In the genomic region with DNA sequence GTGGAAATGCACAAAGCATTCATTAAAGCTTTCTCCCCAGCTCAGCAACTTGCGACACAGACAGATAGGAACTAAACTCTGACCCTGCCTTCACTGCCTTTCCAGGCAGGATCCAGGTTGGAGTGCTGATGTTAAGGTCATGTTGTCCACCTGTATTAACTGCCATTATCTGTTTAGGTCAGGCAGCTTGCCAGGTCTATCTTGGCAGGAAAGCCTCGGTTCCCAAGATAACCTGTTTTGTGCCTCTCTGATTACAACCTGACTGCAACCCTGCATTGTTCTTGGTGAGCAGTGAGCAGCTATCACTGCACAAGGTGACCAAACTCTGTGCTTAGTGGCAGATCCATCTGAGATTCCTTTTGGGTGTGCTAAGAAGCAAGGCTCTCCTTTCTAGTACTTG, we compare ENCODE assay signal across 2 cellular contexts.
TF ChIP-seq lines count a peak whose summit lies in the region.

No MANE protein-coding gene starts in this region.

TF ChIP-seq in GM23338, 12 proteins besides CTCF, POLR2A, EP300 and RAD21 (continues in another document):
- TF ChIP-seq, protein P1, sequence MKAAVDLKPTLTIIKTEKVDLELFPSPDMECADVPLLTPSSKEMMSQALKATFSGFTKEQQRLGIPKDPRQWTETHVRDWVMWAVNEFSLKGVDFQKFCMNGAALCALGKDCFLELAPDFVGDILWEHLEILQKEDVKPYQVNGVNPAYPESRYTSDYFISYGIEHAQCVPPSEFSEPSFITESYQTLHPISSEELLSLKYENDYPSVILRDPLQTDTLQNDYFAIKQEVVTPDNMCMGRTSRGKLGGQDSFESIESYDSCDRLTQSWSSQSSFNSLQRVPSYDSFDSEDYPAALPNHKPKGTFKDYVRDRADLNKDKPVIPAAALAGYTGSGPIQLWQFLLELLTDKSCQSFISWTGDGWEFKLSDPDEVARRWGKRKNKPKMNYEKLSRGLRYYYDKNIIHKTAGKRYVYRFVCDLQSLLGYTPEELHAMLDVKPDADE (IDR thresholded peaks at IDR 0.05) = no peak
- TF ChIP-seq NANOG (IDR thresholded peaks at IDR 0.05; ENCODE audit: borderline replicate concordance) (no peak), EZH2 (IDR thresholded peaks at IDR 0.05; ENCODE audit: low read depth, unreplicated experiment) (no peak), CREB1 (CRISPR knock-in tag; IDR thresholded peaks at IDR 0.05; ENCODE audit: low read depth) (no peak), POLR2AphosphoS5 (IDR thresholded peaks at IDR 0.05; ENCODE audit: low read depth) (no peak), STAT1 (IDR thresholded peaks at IDR 0.05; ENCODE audit: unreplicated experiment) (no peak), ZNF331 (CRISPR knock-in tag; IDR thresholded peaks at IDR 0.05; ENCODE audit: low read depth) (no peak), JUNB (IDR thresholded peaks at IDR 0.05; ENCODE audit: unreplicated experiment) (no peak), ZNF114 (CRISPR knock-in tag; IDR thresholded peaks at IDR 0.05) (no peak)
- TF ChIP-seq, protein P2, sequence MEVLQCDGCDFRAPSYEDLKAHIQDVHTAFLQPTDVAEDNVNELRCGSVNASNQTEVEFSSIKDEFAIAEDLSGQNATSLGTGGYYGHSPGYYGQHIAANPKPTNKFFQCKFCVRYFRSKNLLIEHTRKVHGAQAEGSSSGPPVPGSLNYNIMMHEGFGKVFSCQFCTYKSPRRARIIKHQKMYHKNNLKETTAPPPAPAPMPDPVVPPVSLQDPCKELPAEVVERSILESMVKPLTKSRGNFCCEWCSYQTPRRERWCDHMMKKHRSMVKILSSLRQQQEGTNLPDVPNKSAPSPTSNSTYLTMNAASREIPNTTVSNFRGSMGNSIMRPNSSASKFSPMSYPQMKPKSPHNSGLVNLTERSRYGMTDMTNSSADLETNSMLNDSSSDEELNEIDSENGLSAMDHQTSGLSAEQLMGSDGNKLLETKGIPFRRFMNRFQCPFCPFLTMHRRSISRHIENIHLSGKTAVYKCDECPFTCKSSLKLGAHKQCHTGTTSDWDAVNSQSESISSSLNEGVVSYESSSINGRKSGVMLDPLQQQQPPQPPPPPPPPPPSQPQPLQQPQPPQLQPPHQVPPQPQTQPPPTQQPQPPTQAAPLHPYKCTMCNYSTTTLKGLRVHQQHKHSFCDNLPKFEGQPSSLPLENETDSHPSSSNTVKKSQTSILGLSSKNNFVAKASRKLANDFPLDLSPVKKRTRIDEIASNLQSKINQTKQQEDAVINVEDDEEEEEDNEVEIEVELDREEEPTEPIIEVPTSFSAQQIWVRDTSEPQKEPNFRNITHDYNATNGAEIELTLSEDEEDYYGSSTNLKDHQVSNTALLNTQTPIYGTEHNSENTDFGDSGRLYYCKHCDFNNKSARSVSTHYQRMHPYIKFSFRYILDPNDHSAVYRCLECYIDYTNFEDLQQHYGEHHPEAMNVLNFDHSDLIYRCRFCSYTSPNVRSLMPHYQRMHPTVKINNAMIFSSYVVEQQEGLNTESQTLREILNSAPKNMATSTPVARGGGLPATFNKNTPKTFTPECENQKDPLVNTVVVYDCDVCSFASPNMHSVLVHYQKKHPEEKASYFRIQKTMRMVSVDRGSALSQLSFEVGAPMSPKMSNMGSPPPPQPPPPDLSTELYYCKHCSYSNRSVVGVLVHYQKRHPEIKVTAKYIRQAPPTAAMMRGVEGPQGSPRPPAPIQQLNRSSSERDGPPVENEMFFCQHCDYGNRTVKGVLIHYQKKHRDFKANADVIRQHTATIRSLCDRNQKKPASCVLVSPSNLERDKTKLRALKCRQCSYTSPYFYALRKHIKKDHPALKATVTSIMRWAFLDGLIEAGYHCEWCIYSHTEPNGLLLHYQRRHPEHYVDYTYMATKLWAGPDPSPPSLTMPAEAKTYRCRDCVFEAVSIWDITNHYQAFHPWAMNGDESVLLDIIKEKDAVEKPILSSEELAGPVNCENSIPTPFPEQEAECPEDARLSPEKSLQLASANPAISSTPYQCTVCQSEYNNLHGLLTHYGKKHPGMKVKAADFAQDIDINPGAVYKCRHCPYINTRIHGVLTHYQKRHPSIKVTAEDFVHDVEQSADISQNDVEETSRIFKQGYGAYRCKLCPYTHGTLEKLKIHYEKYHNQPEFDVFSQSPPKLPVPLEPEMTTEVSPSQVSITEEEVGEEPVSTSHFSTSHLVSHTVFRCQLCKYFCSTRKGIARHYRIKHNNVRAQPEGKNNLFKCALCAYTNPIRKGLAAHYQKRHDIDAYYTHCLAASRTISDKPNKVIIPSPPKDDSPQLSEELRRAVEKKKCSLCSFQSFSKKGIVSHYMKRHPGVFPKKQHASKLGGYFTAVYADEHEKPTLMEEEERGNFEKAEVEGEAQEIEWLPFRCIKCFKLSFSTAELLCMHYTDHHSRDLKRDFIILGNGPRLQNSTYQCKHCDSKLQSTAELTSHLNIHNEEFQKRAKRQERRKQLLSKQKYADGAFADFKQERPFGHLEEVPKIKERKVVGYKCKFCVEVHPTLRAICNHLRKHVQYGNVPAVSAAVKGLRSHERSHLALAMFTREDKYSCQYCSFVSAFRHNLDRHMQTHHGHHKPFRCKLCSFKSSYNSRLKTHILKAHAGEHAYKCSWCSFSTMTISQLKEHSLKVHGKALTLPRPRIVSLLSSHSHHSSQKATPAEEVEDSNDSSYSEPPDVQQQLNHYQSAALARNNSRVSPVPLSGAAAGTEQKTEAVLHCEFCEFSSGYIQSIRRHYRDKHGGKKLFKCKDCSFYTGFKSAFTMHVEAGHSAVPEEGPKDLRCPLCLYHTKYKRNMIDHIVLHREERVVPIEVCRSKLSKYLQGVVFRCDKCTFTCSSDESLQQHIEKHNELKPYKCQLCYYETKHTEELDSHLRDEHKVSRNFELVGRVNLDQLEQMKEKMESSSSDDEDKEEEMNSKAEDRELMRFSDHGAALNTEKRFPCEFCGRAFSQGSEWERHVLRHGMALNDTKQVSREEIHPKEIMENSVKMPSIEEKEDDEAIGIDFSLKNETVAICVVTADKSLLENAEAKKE (CRISPR knock-in tag; IDR thresholded peaks at IDR 0.05) = no peak

TF ChIP-seq in K562, 482 proteins besides CTCF, POLR2A, EP300 and RAD21:
- TF ChIP-seq ZNF224 (CRISPR knock-in tag; IDR thresholded peaks at IDR 0.05) (no peak), CBFA2T3 (IDR thresholded peaks at IDR 0.05) (peak; percentile 69), TAL1 (IDR thresholded peaks at IDR 0.05) (peak; percentile 25; the same call in 1 of the 2 replicates), CBFA2T2 (conservative IDR thresholded peaks at IDR 0.05) (peak; percentile 55)
- TF ChIP-seq, protein P3, sequence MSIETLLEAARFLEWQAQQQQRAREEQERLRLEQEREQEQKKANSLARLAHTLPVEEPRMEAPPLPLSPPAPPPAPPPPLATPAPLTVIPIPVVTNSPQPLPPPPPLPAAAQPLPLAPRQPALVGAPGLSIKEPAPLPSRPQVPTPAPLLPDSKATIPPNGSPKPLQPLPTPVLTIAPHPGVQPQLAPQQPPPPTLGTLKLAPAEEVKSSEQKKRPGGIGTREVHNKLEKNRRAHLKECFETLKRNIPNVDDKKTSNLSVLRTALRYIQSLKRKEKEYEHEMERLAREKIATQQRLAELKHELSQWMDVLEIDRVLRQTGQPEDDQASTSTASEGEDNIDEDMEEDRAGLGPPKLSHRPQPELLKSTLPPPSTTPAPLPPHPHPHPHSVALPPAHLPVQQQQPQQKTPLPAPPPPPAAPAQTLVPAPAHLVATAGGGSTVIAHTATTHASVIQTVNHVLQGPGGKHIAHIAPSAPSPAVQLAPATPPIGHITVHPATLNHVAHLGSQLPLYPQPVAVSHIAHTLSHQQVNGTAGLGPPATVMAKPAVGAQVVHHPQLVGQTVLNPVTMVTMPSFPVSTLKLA (conservative IDR thresholded peaks at IDR 0.05) = no peak
